In genomic region chr2:209614630-209615369, GRCh38 we compare ENCODE assay signal across 16 cellular contexts.
DNase-seq lines count a peak whose midpoint lies in the region; TF ChIP-seq lines count a peak whose summit lies in the region.
"Had no signal": no experiment of that assay in that cellular context is flagged by ENCODE, and none has a peak within 500 bp of the region (broad histone marks: within the 10 kb centered on the region; RNA-seq: fewer than 3 reads in every experiment).

No MANE protein-coding gene starts in this region.

- no peaks in the 10 kb centered on the region for H3K27me3 ChIP-seq in SK-N-SH (ENCODE audit: insufficient read depth)
- H3K27me3 ChIP-seq in effector memory CD4-positive, alpha-beta T cell (replicated peaks; ENCODE audit: control insufficient read depth, insufficient read depth, low read length, poor library complexity, severe bottlenecking), result no peaks in the 10 kb centered on the region
- H3K27me3 ChIP-seq: brain microvascular endothelial cell, testis had no signal

- H2AFZ ChIP-seq in SK-N-SH (ENCODE audit: low read depth), result no peak overlapping the region
- H2AFZ ChIP-seq: parathyroid adenoma had no signal

- in situ Hi-C loops in astrocyte of the spinal cord (cut with HindIII; ENCODE audit: low sequenced_read_pairs), result no loop called here

- no peaks in the 10 kb centered on the region for H3K9me3 ChIP-seq in SK-N-SH
- H3K9me3 ChIP-seq in effector memory CD4-positive, alpha-beta T cell (ENCODE audit: control insufficient read depth, low read length), result no peaks in the 10 kb centered on the region
- H3K9me3 ChIP-seq: testis had no signal

- H3K4me3 ChIP-seq in astrocyte of the spinal cord (ENCODE audit: low read depth, low read length), result no peak overlapping the region
- no peak overlapping the region for H3K4me3 ChIP-seq in SK-N-SH (ENCODE audit: low read depth in 2 of 2, low read length in 1 of 2)
- H3K4me3 ChIP-seq in effector memory CD4-positive, alpha-beta T cell (ENCODE audit: insufficient read depth, low read depth, low read length, poor library complexity, severe bottlenecking), result no peak overlapping the region
- H3K4me3 ChIP-seq: skin epidermis, testis had no signal

- H3K36me3 ChIP-seq in SK-N-SH (replicated peaks in 1 of 2; ENCODE audit: control insufficient read depth in 1 of 2, insufficient read depth in 2 of 2, low read length in 1 of 2), result no peaks in the 10 kb centered on the region
- H3K36me3 ChIP-seq in effector memory CD4-positive, alpha-beta T cell (ENCODE audit: control insufficient read depth, insufficient read depth, low read length), result no peaks in the 10 kb centered on the region
- H3K36me3 ChIP-seq: brain microvascular endothelial cell had no signal

- no peak for TF ChIP-seq EP300 in SK-N-SH (IDR thresholded peaks at IDR 0.05; ENCODE audit: borderline replicate concordance in 1 of 2, low read depth in 1 of 2, low read length in 1 of 2)

- WGBS in SK-N-SH (ENCODE audit: low lambda C conversion rate), result 82% methylated on average over 8 of the region's 8 CpGs

- H3K4me2 ChIP-seq in SK-N-SH, result no peak overlapping the region

- H3F3A ChIP-seq in SK-N-SH (replicated peaks; ENCODE audit: insufficient read depth), result no peaks in the 10 kb centered on the region

- no peaks in the 10 kb centered on the region; a peak in 2 of 4 replicates for H3K4me1 ChIP-seq in SK-N-SH (ENCODE audit: control insufficient read depth in 1 of 2, insufficient read depth in 2 of 2, low read depth in 1 of 2, low read length in 1 of 2)
- H3K4me1 ChIP-seq in effector memory CD4-positive, alpha-beta T cell (ENCODE audit: control insufficient read depth, insufficient read depth, low read length, poor library complexity, severe bottlenecking), result no peaks in the 10 kb centered on the region
- H3K4me1 ChIP-seq: parathyroid adenoma, testis had no signal

- POLR2A ChIA-PET in SK-N-SH (lab: Yijun Ruan, JAX), result no interaction called here

- H3K9me2 ChIP-seq in SK-N-SH, result no peaks in the 10 kb centered on the region

- CTCF ChIA-PET in SK-N-SH (lab: Yijun Ruan, JAX), result no interaction called here

- DNase-seq in NCI-H2171 (lab: John Stamatoyannopoulos, UW) (peak; percentile 45), astrocyte of the spinal cord (ENCODE audit: low read depth, low spot score) (peak; percentile 15), iPS-NIHi11 (ENCODE audit: low spot score) (peak; percentile 37), SK-N-SH (no peak), SKM-1 treated with dmso at 0.1 percent for 144 hours (lab: John Stamatoyannopoulos, UW; ENCODE audit: unreplicated experiment) (no peak)
- DNase-seq in activated CD4-positive, alpha-beta T cell treated with anti-CD3 and anti-CD28 coated beads for 48 hours, result no peak
- no peak for DNase-seq in effector memory CD4-positive, alpha-beta T cell
- DNase-seq: activated CD4-positive, alpha-beta T cell treated with anti-CD3 and anti-CD28 coated beads for 36 hours; activated CD8-positive, alpha-beta memory T cell treated with anti-CD3 and anti-CD28 coated beads, Interleukin-2, amount 50 U/mL, for 48 hours; activated naive CD4-positive, alpha-beta T cell; brain microvascular endothelial cell; NCI-H2107; SHP77 treated with DMSO at 0.1 percent for 48 hours; testis had no signal

- H3K79me2 ChIP-seq in SK-N-SH (ENCODE audit: insufficient read depth), result no peaks in the 10 kb centered on the region
- H3K79me2 ChIP-seq: parathyroid adenoma had no signal

- TF ChIP-seq RAD21 in SK-N-SH (IDR thresholded peaks at IDR 0.05; ENCODE audit: low read length), result no peak

- no peak overlapping the region for H3K27ac ChIP-seq in SK-N-SH (ENCODE audit: low read depth in 2 of 2, low read length in 1 of 2)
- H3K27ac ChIP-seq in effector memory CD4-positive, alpha-beta T cell (ENCODE audit: insufficient read depth, low read length, poor library complexity, severe bottlenecking), result no peak overlapping the region
- H3K27ac ChIP-seq: brain microvascular endothelial cell, parathyroid adenoma, skin epidermis, testis had no signal

- H3K9ac ChIP-seq in SK-N-SH, result no peak overlapping the region
- H3K9ac ChIP-seq: parathyroid adenoma had no signal

- TF ChIP-seq CTCF in astrocyte of the spinal cord (IDR thresholded peaks at IDR 0.05; ENCODE audit: low read depth, low read length), result no peak
- TF ChIP-seq CTCF in SK-N-SH (IDR thresholded peaks at IDR 0.05), result no peak

- no peaks in the 10 kb centered on the region for H4K20me1 ChIP-seq in SK-N-SH (ENCODE audit: insufficient read depth)

TF ChIP-seq in SK-N-SH, 30 proteins besides CTCF, POLR2A, EP300 and RAD21:
- no peak for TF ChIP-seq SMC3 (IDR thresholded peaks at IDR 0.05; ENCODE audit: low read depth, low read length)
- TF ChIP-seq FOSL2 (IDR thresholded peaks at IDR 0.05; ENCODE audit: borderline replicate concordance, low read depth), result no peak
- TF ChIP-seq, protein P1, sequence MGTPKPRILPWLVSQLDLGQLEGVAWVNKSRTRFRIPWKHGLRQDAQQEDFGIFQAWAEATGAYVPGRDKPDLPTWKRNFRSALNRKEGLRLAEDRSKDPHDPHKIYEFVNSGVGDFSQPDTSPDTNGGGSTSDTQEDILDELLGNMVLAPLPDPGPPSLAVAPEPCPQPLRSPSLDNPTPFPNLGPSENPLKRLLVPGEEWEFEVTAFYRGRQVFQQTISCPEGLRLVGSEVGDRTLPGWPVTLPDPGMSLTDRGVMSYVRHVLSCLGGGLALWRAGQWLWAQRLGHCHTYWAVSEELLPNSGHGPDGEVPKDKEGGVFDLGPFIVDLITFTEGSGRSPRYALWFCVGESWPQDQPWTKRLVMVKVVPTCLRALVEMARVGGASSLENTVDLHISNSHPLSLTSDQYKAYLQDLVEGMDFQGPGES (IDR thresholded peaks at IDR 0.05; ENCODE audit: low read depth, low read length), result no peak
- no peak for TF ChIP-seq RCOR1 (IDR thresholded peaks at IDR 0.05; ENCODE audit: low read length)
- no peak for TF ChIP-seq TAF1 (IDR thresholded peaks at IDR 0.05; ENCODE audit: borderline replicate concordance, low read depth, low read length)

Comparison
In these comparisons a context has a peak if more than half of its experiments do, and no peak if none do; other contexts are left out.
1. DNase-seq: peak in NCI-H2171 (single experiment), astrocyte of the spinal cord (single experiment) and iPS-NIHi11 (single experiment); none in SK-N-SH (single experiment), activated CD4-positive, alpha-beta T cell treated with anti-CD3 and anti-CD28 coated beads for 48 hours (single experiment), effector memory CD4-positive, alpha-beta T cell (0 of 3) and SKM-1 treated with dmso at 0.1 percent for 144 hours (single experiment).